ENCODE assay signal across 1 cellular context in the genomic region with DNA sequence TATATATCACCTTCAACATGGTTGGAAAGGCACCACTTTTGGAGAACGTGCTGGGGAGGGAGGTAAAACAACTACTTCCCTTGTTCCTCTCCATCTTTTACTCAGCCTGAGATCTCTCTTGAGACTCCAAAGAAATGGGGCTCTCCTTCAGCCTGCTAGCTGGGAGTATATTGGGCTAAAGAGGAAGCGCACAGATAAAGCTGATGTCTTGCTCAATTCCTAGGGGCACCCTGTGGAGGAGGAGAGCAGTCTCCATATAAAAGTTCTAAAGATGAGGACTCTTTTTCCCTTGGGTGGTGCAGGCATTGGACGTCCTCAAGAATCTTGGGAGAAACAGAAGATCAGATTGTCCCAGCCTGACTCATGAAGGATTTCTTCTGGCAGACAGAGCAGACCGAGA.
A peak's percentile ranks its signal among the peaks of the same experiment; 100 is the strongest.
TF ChIP-seq lines count a peak whose summit lies in the region.

No MANE protein-coding gene starts in this region.

TF ChIP-seq in K562, 482 proteins besides CTCF, POLR2A, EP300 and RAD21 (continued from another document):
- TF ChIP-seq YBX1 (IDR thresholded peaks at IDR 0.05) (no peak), TFE3 (CRISPR knock-in tag; IDR thresholded peaks at IDR 0.05) (no peak), SPI1 (IDR thresholded peaks at IDR 0.05; ENCODE audit: borderline replicate concordance, low read depth, low read length) (peak; percentile 76; the same call in 1 of the 2 replicates), SRSF1 (IDR thresholded peaks at IDR 0.05; ENCODE audit: low read depth, low read length) (no peak), MAZ (CRISPR knock-in tag; conservative IDR thresholded peaks at IDR 0.05 in 1 of 2, IDR thresholded peaks at IDR 0.05 in 1 of 2) (no peak), GABPA (tag; conservative IDR thresholded peaks at IDR 0.05; ENCODE audit: low read depth) (no peak), ZNF217 (CRISPR knock-in tag; IDR thresholded peaks at IDR 0.05) (no peak), DIDO1 (tag; IDR thresholded peaks at IDR 0.05; ENCODE audit: low read depth) (no peak), SMARCA4 (IDR thresholded peaks at IDR 0.05) (no peak)
- TF ChIP-seq, protein P1, sequence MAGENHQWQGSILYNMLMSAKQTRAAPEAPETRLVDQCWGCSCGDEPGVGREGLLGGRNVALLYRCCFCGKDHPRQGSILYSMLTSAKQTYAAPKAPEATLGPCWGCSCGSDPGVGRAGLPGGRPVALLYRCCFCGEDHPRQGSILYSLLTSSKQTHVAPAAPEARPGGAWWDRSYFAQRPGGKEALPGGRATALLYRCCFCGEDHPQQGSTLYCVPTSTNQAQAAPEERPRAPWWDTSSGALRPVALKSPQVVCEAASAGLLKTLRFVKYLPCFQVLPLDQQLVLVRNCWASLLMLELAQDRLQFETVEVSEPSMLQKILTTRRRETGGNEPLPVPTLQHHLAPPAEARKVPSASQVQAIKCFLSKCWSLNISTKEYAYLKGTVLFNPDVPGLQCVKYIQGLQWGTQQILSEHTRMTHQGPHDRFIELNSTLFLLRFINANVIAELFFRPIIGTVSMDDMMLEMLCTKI (IDR thresholded peaks at IDR 0.05; ENCODE audit: partially characterized antibody): no peak
TF ChIP-seq in K562: peak in this region for 3.
